9 cellular contexts compared by ENCODE assay signal in the genomic region with DNA sequence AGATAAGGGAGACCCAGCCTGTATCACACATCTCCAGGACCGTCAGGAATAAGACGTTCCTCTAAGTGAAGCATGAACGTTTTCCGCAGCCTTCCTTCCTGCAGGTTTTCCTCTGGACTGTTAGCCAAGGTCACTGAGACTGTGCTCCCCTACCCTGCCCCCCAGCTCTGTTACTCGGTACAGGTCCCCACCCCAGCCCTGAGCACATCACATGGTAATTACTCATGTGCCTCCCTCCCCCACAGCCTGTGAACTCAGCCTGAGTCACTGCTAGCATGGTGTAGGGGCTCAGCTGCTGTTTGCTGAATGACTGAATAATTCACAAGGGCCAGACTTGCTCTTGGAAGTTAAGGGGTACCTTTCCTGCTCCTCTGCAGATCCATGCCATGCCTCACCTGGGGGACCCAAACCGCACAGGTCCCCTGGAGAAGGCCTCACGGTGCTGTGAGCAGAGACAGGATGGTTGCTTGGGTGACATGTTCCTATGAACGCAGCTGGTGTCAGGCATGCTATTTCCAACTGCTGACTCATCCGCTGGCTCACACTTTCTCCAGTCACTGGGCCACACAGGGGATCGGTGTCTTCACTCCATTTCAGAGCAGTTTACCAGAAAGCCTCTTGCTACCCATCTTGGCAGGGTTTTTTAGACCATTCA.
DNase-seq lines count a peak whose midpoint lies in the region; ATAC-seq and TF ChIP-seq lines count a peak whose summit lies in the region.
"Had no signal": no experiment of that assay in that cellular context is flagged by ENCODE, and none has a peak within 500 bp of the region (broad histone marks: within the 10 kb centered on the region; RNA-seq: fewer than 3 reads in every experiment).

No MANE protein-coding gene starts in this region.

- H3K4me3 ChIP-seq in astrocyte of the cerebellum (ENCODE audit: low read depth, low read length): no peak overlapping the region

- DNase-seq in AG09319 (ENCODE audit: extremely low read depth, low read depth) (peak; percentile 59), astrocyte of the cerebellum (ENCODE audit: low read depth) (peak; percentile 70), iris pigment epithelial cell (ENCODE audit: low read depth) (peak; percentile 97), NCI-H2227 treated with DMSO at 0.1 percent for 48 hours (lab: John Stamatoyannopoulos, UW) (no peak)
- DNase-seq in stimulated activated CD4-positive, alpha-beta T cell treated with anti-CD3 and anti-CD28 coated beads, Interleukin-1b, Interleukin-23, amount 100 ng/mL, for 1 hour (ENCODE audit: low read depth in 2 of 2): peak; percentile 11 to 52
- DNase-seq: naive B cell had no signal

- no peaks in the 10 kb centered on the region for H3K27me3 Mint-ChIP-seq in T-helper 1 cell treated with Interleukin-12 subunit alpha and Interleukin-12 subunit beta and Interleukin-4 antibody, amounts not matched to agents 30 μg/mL and 1 μg/mL, for 36 hours (ENCODE audit: low read depth)

- no peak overlapping the region for H3K4me3 Mint-ChIP-seq in T-helper 1 cell treated with Interleukin-12 subunit alpha and Interleukin-12 subunit beta and Interleukin-4 antibody, amounts not matched to agents 30 μg/mL and 1 μg/mL, for 36 hours
- H3K4me3 Mint-ChIP-seq: naive B cell had no signal

- H3K9me3 Mint-ChIP-seq in T-helper 1 cell treated with Interleukin-12 subunit alpha and Interleukin-12 subunit beta and Interleukin-4 antibody, amounts not matched to agents 30 μg/mL and 1 μg/mL, for 36 hours: no peaks in the 10 kb centered on the region
- H3K9me3 Mint-ChIP-seq: naive B cell had no signal

- in situ Hi-C loops in astrocyte of the cerebellum (cut with HindIII; ENCODE audit: low sequenced_read_pairs): loop anchor here (10.0 kb wide), 1 partner anchor 171 kb away; a partner anchor contains a TSS

- peak overlapping the region; percentile 41 for H3K27ac Mint-ChIP-seq in T-helper 1 cell treated with Interleukin-12 subunit alpha and Interleukin-12 subunit beta and Interleukin-4 antibody, amounts not matched to agents 30 μg/mL and 1 μg/mL, for 36 hours
- H3K27ac Mint-ChIP-seq: naive B cell had no signal

- ATAC-seq in HG02610 (IDR thresholded peaks at IDR 0.05; ENCODE audit: unreplicated experiment) (peak; percentile 58), HG02623 (IDR thresholded peaks at IDR 0.05; ENCODE audit: unreplicated experiment) (no peak)

- TF ChIP-seq CTCF in AG09319 (IDR thresholded peaks at IDR 0.05; ENCODE audit: low read depth, low read length) (no peak), astrocyte of the cerebellum (IDR thresholded peaks at IDR 0.05; ENCODE audit: low read depth, low read length, missing control alignments) (no peak)

- peaks cover 6% of the 10 kb centered on the region for H3K36me3 Mint-ChIP-seq in T-helper 1 cell treated with Interleukin-12 subunit alpha and Interleukin-12 subunit beta and Interleukin-4 antibody, amounts not matched to agents 30 μg/mL and 1 μg/mL, for 36 hours (ENCODE audit: low read depth)
- H3K36me3 Mint-ChIP-seq: naive B cell had no signal

- H3K4me1 Mint-ChIP-seq in T-helper 1 cell treated with Interleukin-12 subunit alpha and Interleukin-12 subunit beta and Interleukin-4 antibody, amounts not matched to agents 30 μg/mL and 1 μg/mL, for 36 hours (ENCODE audit: low read depth): peaks cover 42% of the 10 kb centered on the region
